ENCODE assay signal across 8 cellular contexts in the genomic region with DNA sequence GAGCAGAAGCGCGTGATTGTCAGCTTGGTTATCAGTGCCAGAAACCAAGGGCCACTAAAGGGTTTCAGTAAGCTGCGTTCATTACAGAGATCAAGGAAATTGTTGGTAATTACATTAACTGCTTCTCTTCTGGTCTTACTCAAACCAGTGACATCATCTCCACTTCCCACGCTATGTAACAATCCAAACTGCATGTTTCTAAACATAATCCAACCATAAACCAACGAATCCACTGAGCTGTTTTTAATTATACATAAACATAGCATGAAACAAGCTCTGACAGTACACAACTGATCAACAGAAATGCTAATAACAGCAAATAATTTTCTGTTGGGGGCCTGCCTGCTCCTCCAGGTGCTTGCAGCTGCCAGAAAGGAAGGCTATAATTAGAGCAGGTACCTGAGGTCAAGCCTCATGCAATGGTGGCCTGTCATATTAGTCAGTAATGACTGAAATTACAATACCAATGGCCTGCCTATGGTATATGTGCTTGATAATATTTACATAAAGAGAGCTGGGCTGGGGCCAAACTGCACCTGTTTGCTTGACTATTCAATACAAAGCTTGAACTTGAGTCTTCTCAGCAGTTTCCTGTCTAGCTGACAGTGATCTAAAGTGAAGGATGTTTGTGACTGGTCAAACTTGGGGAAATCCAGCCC. TPM values are rescaled to one million over a fixed set of nuclear protein-coding genes. Genes with fewer than 3 reads are reported as not detected.
DNase-seq lines count a peak whose midpoint lies in the region; ATAC-seq and TF ChIP-seq lines count a peak whose summit lies in the region.

No MANE protein-coding gene starts in this region.

- H3K9me3 ChIP-seq in CD4-positive, alpha-beta T cell (ENCODE audit: control insufficient read depth, low read length): no peaks in the 10 kb centered on the region
- H3K9me3 ChIP-seq in sigmoid colon: no peaks in the 10 kb centered on the region

- intact Hi-C loops in CD4-positive, alpha-beta T cell (cut with DNase I, micrococcal nuclease): loop anchor here (1.0 to 5.0 kb wide), 2 partner anchors 15 to 41 kb away; a partner anchor contains a TSS
- intact Hi-C loops in activated T-helper 1 cell treated with anti-CD3 and anti-CD28 coated beads, Interleukin-12 subunit alpha, Interleukin-12 subunit beta, Interleukin-2, Interleukin-4 antibody, amounts not matched to agents 30 ng/mL and 10 ng/mL and 1 ng/mL, durations not matched to agents 14 hours and 24 hours and 36 hours (cut with micrococcal nuclease): loop anchor here (1.0 to 5.0 kb wide), 7 partner anchors 16 to 231 kb away; a partner anchor contains a TSS
- intact Hi-C loops in sigmoid colon (cut with DNase I): loop anchor here (5.0 kb wide), 1 partner anchor 101 kb away; a partner anchor contains a TSS

- POLR2A ChIA-PET in CD4-positive, alpha-beta T cell (lab: Charles Lee): interaction anchor here (0.7 to 4.3 kb wide), 15 partner anchors 8 to 945 kb away, joined by 3 to 69 read pairs (median 4); a partner anchor contains a TSS

- TF ChIP-seq EP300 in sigmoid colon (IDR thresholded peaks at IDR 0.05): no peak

- H3K27me3 Mint-ChIP-seq in CD4-positive, alpha-beta T cell: no peaks in the 10 kb centered on the region
- H3K27me3 Mint-ChIP-seq in activated T-helper 1 cell treated with anti-CD3 and anti-CD28 coated beads, Interleukin-12 subunit alpha, Interleukin-12 subunit beta, Interleukin-2, Interleukin-4 antibody, amounts not matched to agents 30 ng/mL and 10 ng/mL and 1 ng/mL, durations not matched to agents 14 hours and 24 hours and 36 hours (ENCODE audit: insufficient read depth): no peaks in the 10 kb centered on the region

- no peaks in the 10 kb centered on the region for H3K9me3 Mint-ChIP-seq in CD4-positive, alpha-beta T cell
- no peaks in the 10 kb centered on the region for H3K9me3 Mint-ChIP-seq in activated T-helper 1 cell treated with anti-CD3 and anti-CD28 coated beads, Interleukin-12 subunit alpha, Interleukin-12 subunit beta, Interleukin-2, Interleukin-4 antibody, amounts not matched to agents 30 ng/mL and 10 ng/mL and 1 ng/mL, durations not matched to agents 14 hours and 24 hours and 36 hours

- 11 to 23% methylated on average over 5 of the region's 5 CpGs for WGBS in sigmoid colon, 2 donors

- TF ChIP-seq POLR2A in GM18951 (IDR thresholded peaks at IDR 0.05; ENCODE audit: extremely low read depth, insufficient read depth, insufficient read length) (peak; percentile 44), sigmoid colon (IDR thresholded peaks at IDR 0.05) (no peak)

- peak overlapping the region; percentile 90 for H3K4me3 Mint-ChIP-seq in CD4-positive, alpha-beta T cell
- H3K4me3 Mint-ChIP-seq in activated T-helper 1 cell treated with anti-CD3 and anti-CD28 coated beads, Interleukin-12 subunit alpha, Interleukin-12 subunit beta, Interleukin-2, Interleukin-4 antibody, amounts not matched to agents 30 ng/mL and 10 ng/mL and 1 ng/mL, durations not matched to agents 14 hours and 24 hours and 36 hours: peak overlapping the region; percentile 79

- no peaks in the 10 kb centered on the region for H3K27me3 ChIP-seq in CD4-positive, alpha-beta T cell (ENCODE audit: control insufficient read depth, insufficient read depth, low read length)
- H3K27me3 ChIP-seq in sigmoid colon: no peaks in the 10 kb centered on the region

- peak overlapping the region in 3 of 4 donors; percentile 37 to 45 (median 44) for H3K4me3 ChIP-seq in sigmoid colon

- TF ChIP-seq CTCF in CD4-positive, alpha-beta T cell (IDR thresholded peaks at IDR 0.05): no peak
- no peak for TF ChIP-seq CTCF in sigmoid colon (IDR thresholded peaks at IDR 0.05)

- H3K36me3 ChIP-seq in sigmoid colon: peaks cover 0 to 15% (median 2%) of the 10 kb centered on the region in 4 donors

- H3K36me3 Mint-ChIP-seq in CD4-positive, alpha-beta T cell (ENCODE audit: low read depth): peaks cover 35% of the 10 kb centered on the region
- peaks cover 12% of the 10 kb centered on the region for H3K36me3 Mint-ChIP-seq in activated T-helper 1 cell treated with anti-CD3 and anti-CD28 coated beads, Interleukin-12 subunit alpha, Interleukin-12 subunit beta, Interleukin-2, Interleukin-4 antibody, amounts not matched to agents 30 ng/mL and 10 ng/mL and 1 ng/mL, durations not matched to agents 14 hours and 24 hours and 36 hours (ENCODE audit: low read depth)

- ATAC-seq in CD4-positive, alpha-beta T cell (ENCODE audit: poor library complexity): peak; percentile 61
- ATAC-seq in HG03064 (IDR thresholded peaks at IDR 0.05; ENCODE audit: low read depth, unreplicated experiment): peak; percentile 65

- CTCF ChIA-PET in CD4-positive, alpha-beta T cell (lab: Charles Lee): interaction anchor here (1.2 to 1.7 kb wide), 3 partner anchors 10 to 407 kb away, joined by 3 to 6 read pairs (median 5); no protein-coding TSS in a partner anchor

- H3K4me1 ChIP-seq in sigmoid colon: peaks cover 0 to 50% (median 39%) of the 10 kb centered on the region in 4 donors

- in situ Hi-C loops in GM18951 (cut with MboI; ENCODE audit: low sequenced_read_pairs, unreplicated experiment): no loop called here

- DNase-seq in CD4-positive, alpha-beta T cell: peak in 2 of 10 experiments; percentile 6 to 18
- DNase-seq in NCI-H345 (lab: John Stamatoyannopoulos, UW) (peak; percentile 52), germinal center (ENCODE audit: low spot score) (peak; percentile 75), sigmoid colon (no peak), Kasumi-1 (lab: John Stamatoyannopoulos, UW) (no peak)
- DNase-seq in activated T-helper 1 cell treated with anti-CD3 and anti-CD28 coated beads, Interleukin-12 subunit alpha, Interleukin-12 subunit beta, Interleukin-2, Interleukin-4 antibody, amounts not matched to agents 30 ng/mL and 10 ng/mL and 1 ng/mL, durations not matched to agents 14 hours and 24 hours and 36 hours (ENCODE audit: low spot score): no peak

- peaks cover 64% of the 10 kb centered on the region for H3K4me1 Mint-ChIP-seq in CD4-positive, alpha-beta T cell (ENCODE audit: low read depth)
- peaks cover 41% of the 10 kb centered on the region for H3K4me1 Mint-ChIP-seq in activated T-helper 1 cell treated with anti-CD3 and anti-CD28 coated beads, Interleukin-12 subunit alpha, Interleukin-12 subunit beta, Interleukin-2, Interleukin-4 antibody, amounts not matched to agents 30 ng/mL and 10 ng/mL and 1 ng/mL, durations not matched to agents 14 hours and 24 hours and 36 hours (ENCODE audit: low read depth)

- peak overlapping the region; percentile 55 for H3K27ac ChIP-seq in CD4-positive, alpha-beta T cell (ENCODE audit: low read depth, low read length)
- peak overlapping the region; percentile 86 to 94 (median 91) for H3K27ac ChIP-seq in sigmoid colon

- peak overlapping the region; percentile 84 for H3K27ac Mint-ChIP-seq in CD4-positive, alpha-beta T cell
- peak overlapping the region; percentile 97 for H3K27ac Mint-ChIP-seq in activated T-helper 1 cell treated with anti-CD3 and anti-CD28 coated beads, Interleukin-12 subunit alpha, Interleukin-12 subunit beta, Interleukin-2, Interleukin-4 antibody, amounts not matched to agents 30 ng/mL and 10 ng/mL and 1 ng/mL, durations not matched to agents 14 hours and 24 hours and 36 hours

RNA-seq across cellular contexts. Expression of a gene that starts 40.1 kb away (rescaled TPM):
- total RNA-seq in CD4-positive, alpha-beta T cell: 10 to 100 TPM; 44.9 to 49.4 TPM
- 62.7 and 64.4 TPM in 2 replicates for total RNA-seq in activated T-helper 1 cell treated with anti-CD3 and anti-CD28 coated beads, Interleukin-12 subunit alpha, Interleukin-12 subunit beta, Interleukin-2, Interleukin-4 antibody, amounts not matched to agents 30 ng/mL and 10 ng/mL and 1 ng/mL, durations not matched to agents 14 hours and 24 hours and 36 hours
- total RNA-seq in sigmoid colon: 10 to 100 TPM; 56.3 to 79.3 (median 78.4) TPM
- polyA plus RNA-seq in sigmoid colon: 10 to 100 TPM; 35.4 to 62.7 (median 51.6) TPM

Comparison
In these comparisons a context has a peak if more than half of its experiments do, and no peak if none do; other contexts are left out.
1. DNase-seq: peak in NCI-H345 (single experiment) and germinal center (single experiment); none in activated T-helper 1 cell treated with anti-CD3 and anti-CD28 coated beads, Interleukin-12 subunit alpha, Interleukin-12 subunit beta, Interleukin-2, Interleukin-4 antibody, amounts not matched to agents 30 ng/mL and 10 ng/mL and 1 ng/mL, durations not matched to agents 14 hours and 24 hours and 36 hours (single experiment), sigmoid colon (single experiment) and Kasumi-1 (0 of 2).